In genomic region chr12:116604151-116604550, GRCh38 we compare ENCODE assay signal across 1 cellular context.
TF ChIP-seq lines count a peak whose summit lies in the region.

No MANE protein-coding gene starts in this region.

TF ChIP-seq in GM23338, 12 proteins besides CTCF, POLR2A, EP300 and RAD21 (continued from another document):
- TF ChIP-seq ZNF462 (CRISPR knock-in tag; IDR thresholded peaks at IDR 0.05), result no peak
- TF ChIP-seq ZNF331 (CRISPR knock-in tag; IDR thresholded peaks at IDR 0.05; ENCODE audit: low read depth), result no peak
- no peak for TF ChIP-seq EZH2 (IDR thresholded peaks at IDR 0.05; ENCODE audit: low read depth, unreplicated experiment)
TF ChIP-seq in GM23338: peak in this region for 0.
